ENCODE assay signal across 1 cellular context in the genomic region with DNA sequence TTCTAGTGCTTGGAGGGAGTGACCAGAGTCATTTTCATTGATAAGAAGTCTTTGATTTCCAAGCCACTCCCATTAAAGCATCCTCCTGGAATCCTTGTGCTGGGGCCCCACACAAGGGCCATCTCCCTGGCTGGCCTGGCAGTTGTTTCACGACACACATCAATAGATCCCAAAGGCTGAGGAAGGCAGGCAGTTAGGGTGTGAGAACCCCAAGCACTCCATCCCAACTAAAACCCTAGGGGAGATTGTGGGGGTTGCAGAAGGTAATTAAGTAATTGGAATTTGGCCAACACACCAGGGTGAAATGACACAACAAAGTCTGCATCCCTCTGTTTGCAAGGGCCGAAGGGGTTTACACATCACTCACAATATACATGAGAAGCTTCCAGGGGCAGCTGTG.
TF ChIP-seq lines count a peak whose summit lies in the region.

No MANE protein-coding gene starts in this region.

TF ChIP-seq in SK-N-SH treated with all-trans-retinoic acid at 6 μM for 48 hours, 23 proteins besides CTCF, POLR2A, EP300 and RAD21 (continued from another document):
- TF ChIP-seq, protein P1, sequence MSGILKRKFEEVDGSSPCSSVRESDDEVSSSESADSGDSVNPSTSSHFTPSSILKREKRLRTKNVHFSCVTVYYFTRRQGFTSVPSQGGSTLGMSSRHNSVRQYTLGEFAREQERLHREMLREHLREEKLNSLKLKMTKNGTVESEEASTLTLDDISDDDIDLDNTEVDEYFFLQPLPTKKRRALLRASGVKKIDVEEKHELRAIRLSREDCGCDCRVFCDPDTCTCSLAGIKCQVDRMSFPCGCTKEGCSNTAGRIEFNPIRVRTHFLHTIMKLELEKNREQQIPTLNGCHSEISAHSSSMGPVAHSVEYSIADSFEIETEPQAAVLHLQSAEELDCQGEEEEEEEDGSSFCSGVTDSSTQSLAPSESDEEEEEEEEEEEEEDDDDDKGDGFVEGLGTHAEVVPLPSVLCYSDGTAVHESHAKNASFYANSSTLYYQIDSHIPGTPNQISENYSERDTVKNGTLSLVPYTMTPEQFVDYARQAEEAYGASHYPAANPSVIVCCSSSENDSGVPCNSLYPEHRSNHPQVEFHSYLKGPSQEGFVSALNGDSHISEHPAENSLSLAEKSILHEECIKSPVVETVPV (CRISPR knock-in tag; IDR thresholded peaks at IDR 0.05) = no peak
- TF ChIP-seq ZNF8 (CRISPR knock-in tag; IDR thresholded peaks at IDR 0.05) = no peak
- TF ChIP-seq ZFP3 (CRISPR knock-in tag; IDR thresholded peaks at IDR 0.05) = no peak
- TF ChIP-seq ARNTL (CRISPR knock-in tag; IDR thresholded peaks at IDR 0.05; ENCODE audit: borderline replicate concordance, low read depth) = no peak
- no peak for TF ChIP-seq TCF4 (CRISPR knock-in tag; IDR thresholded peaks at IDR 0.05; ENCODE audit: borderline replicate concordance)
- TF ChIP-seq GLIS3 (CRISPR knock-in tag; IDR thresholded peaks at IDR 0.05) = no peak
- TF ChIP-seq, protein P2, sequence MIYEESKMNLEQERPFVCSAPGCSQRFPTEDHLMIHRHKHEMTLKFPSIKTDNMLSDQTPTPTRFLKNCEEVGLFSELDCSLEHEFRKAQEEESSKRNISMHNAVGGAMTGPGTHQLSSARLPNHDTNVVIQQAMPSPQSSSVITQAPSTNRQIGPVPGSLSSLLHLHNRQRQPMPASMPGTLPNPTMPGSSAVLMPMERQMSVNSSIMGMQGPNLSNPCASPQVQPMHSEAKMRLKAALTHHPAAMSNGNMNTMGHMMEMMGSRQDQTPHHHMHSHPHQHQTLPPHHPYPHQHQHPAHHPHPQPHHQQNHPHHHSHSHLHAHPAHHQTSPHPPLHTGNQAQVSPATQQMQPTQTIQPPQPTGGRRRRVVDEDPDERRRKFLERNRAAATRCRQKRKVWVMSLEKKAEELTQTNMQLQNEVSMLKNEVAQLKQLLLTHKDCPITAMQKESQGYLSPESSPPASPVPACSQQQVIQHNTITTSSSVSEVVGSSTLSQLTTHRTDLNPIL (CRISPR knock-in tag; IDR thresholded peaks at IDR 0.05; ENCODE audit: low read depth) = no peak
- no peak for TF ChIP-seq TOX (CRISPR knock-in tag; IDR thresholded peaks at IDR 0.05; ENCODE audit: borderline replicate concordance)
- TF ChIP-seq, protein P3, sequence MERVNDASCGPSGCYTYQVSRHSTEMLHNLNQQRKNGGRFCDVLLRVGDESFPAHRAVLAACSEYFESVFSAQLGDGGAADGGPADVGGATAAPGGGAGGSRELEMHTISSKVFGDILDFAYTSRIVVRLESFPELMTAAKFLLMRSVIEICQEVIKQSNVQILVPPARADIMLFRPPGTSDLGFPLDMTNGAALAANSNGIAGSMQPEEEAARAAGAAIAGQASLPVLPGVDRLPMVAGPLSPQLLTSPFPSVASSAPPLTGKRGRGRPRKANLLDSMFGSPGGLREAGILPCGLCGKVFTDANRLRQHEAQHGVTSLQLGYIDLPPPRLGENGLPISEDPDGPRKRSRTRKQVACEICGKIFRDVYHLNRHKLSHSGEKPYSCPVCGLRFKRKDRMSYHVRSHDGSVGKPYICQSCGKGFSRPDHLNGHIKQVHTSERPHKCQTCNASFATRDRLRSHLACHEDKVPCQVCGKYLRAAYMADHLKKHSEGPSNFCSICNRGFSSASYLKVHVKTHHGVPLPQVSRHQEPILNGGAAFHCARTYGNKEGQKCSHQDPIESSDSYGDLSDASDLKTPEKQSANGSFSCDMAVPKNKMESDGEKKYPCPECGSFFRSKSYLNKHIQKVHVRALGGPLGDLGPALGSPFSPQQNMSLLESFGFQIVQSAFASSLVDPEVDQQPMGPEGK (CRISPR knock-in tag; IDR thresholded peaks at IDR 0.05; ENCODE audit: borderline replicate concordance) = no peak
- TF ChIP-seq RARB (CRISPR knock-in tag; IDR thresholded peaks at IDR 0.05) = no peak
